Comparison of ENCODE assay signal across 30 cellular contexts in genomic region chr6:133805876-133806275, GRCh38.
A peak's percentile ranks its signal among the peaks of the same experiment; 100 is the strongest.
DNase-seq lines count a peak whose midpoint lies in the region; ATAC-seq, FAIRE-seq and TF ChIP-seq lines count a peak whose summit lies in the region.
"Had no signal": no experiment of that assay in that cellular context is flagged by ENCODE, and none has a peak within 500 bp of the region (broad histone marks: within the 10 kb centered on the region; RNA-seq: fewer than 3 reads in every experiment).

No MANE protein-coding gene starts in this region.

- H3K27ac Mint-ChIP-seq in stimulated activated effector memory CD8-positive, alpha-beta T cell treated with anti-CD3 and anti-CD28 coated beads, Interleukin-12 subunit alpha, Interleukin-12 subunit beta, amount 100 ng/mL, for 72 hours = no peak overlapping the region
- H3K27ac Mint-ChIP-seq: activated naive CD8-positive, alpha-beta T cell treated with anti-CD3 and anti-CD28 coated beads, Interleukin-2, amount 50 U/mL, for 24 hours; CD8-positive, alpha-beta T cell; neural progenitor cell; type B pancreatic cell had no signal

- ATAC-seq in Right ventricle myocardium inferior (peak; percentile 43), HG02759 (IDR thresholded peaks at IDR 0.05; ENCODE audit: unreplicated experiment) (peak; percentile 61), HG03565 (IDR thresholded peaks at IDR 0.05; ENCODE audit: unreplicated experiment) (peak; percentile 64)
- peak; percentile 34 for ATAC-seq in stimulated activated effector memory CD8-positive, alpha-beta T cell treated with anti-CD3 and anti-CD28 coated beads, Interleukin-12 subunit alpha, Interleukin-12 subunit beta, amount 100 ng/mL, for 72 hours
- ATAC-seq: activated naive CD8-positive, alpha-beta T cell treated with anti-CD3 and anti-CD28 coated beads, Interleukin-2, amount 50 U/mL, for 24 hours; CD8-positive, alpha-beta T cell had no signal

- no peaks in the 10 kb centered on the region for H3K9me3 Mint-ChIP-seq in stimulated activated effector memory CD8-positive, alpha-beta T cell treated with anti-CD3 and anti-CD28 coated beads, Interleukin-12 subunit alpha, Interleukin-12 subunit beta, amount 100 ng/mL, for 72 hours
- H3K9me3 Mint-ChIP-seq: activated naive CD8-positive, alpha-beta T cell treated with anti-CD3 and anti-CD28 coated beads, Interleukin-2, amount 50 U/mL, for 24 hours; type B pancreatic cell had no signal

- 78 to 82% methylated on average over 2 of the region's 2 CpGs for WGBS in lower leg skin, 2 donors

- intact Hi-C loops in Right ventricle myocardium inferior (cut with DNase I) = no loop called here
- intact Hi-C loops in cardiac septum (cut with DNase I) = no loop called here
- intact Hi-C loops in lower leg skin (cut with DNase I; ENCODE audit: low total_unique reads) = no loop called here

- TF ChIP-seq CTCF in D721Med (IDR thresholded peaks at IDR 0.05; ENCODE audit: insufficient read depth, missing control alignments) (no peak), lower leg skin (IDR thresholded peaks at IDR 0.05) (no peak)

- H3K4me1 Mint-ChIP-seq in stimulated activated effector memory CD8-positive, alpha-beta T cell treated with anti-CD3 and anti-CD28 coated beads, Interleukin-12 subunit alpha, Interleukin-12 subunit beta, amount 100 ng/mL, for 72 hours = no peaks in the 10 kb centered on the region
- H3K4me1 Mint-ChIP-seq: activated naive CD8-positive, alpha-beta T cell treated with anti-CD3 and anti-CD28 coated beads, Interleukin-2, amount 50 U/mL, for 24 hours; neural progenitor cell had no signal

- FAIRE-seq in D721Med (lab: Jason Lieb, UNC) = no peak
- FAIRE-seq: endothelial cell of umbilical vein, GM18507, keratinocyte, RCC 7860 had no signal

- H3K36me3 Mint-ChIP-seq in stimulated activated effector memory CD8-positive, alpha-beta T cell treated with anti-CD3 and anti-CD28 coated beads, Interleukin-12 subunit alpha, Interleukin-12 subunit beta, amount 100 ng/mL, for 72 hours = no peaks in the 10 kb centered on the region
- H3K36me3 Mint-ChIP-seq: CD8-positive, alpha-beta T cell; neural progenitor cell; type B pancreatic cell had no signal

- no peak for TF ChIP-seq POLR2A in lower leg skin (IDR thresholded peaks at IDR 0.05)

- no peak overlapping the region for H3K4me3 Mint-ChIP-seq in stimulated activated effector memory CD8-positive, alpha-beta T cell treated with anti-CD3 and anti-CD28 coated beads, Interleukin-12 subunit alpha, Interleukin-12 subunit beta, amount 100 ng/mL, for 72 hours
- H3K4me3 Mint-ChIP-seq: activated naive CD8-positive, alpha-beta T cell treated with anti-CD3 and anti-CD28 coated beads, Interleukin-2, amount 50 U/mL, for 24 hours; CD8-positive, alpha-beta T cell; neural progenitor cell; type B pancreatic cell had no signal

- DNase-seq in Right ventricle myocardium inferior (ENCODE audit: missing footprints) (no peak), cardiac septum (ENCODE audit: low spot score) (no peak), D721Med (ENCODE audit: insufficient read length, low spot score) (no peak), lower leg skin (ENCODE audit: low spot score in 2 of 2) (no peak), NCI-H1694 treated with DMSO at 0.1 percent for 48 hours (lab: John Stamatoyannopoulos, UW) (no peak)
- DNase-seq in stimulated activated effector memory CD8-positive, alpha-beta T cell treated with anti-CD3 and anti-CD28 coated beads, Interleukin-12 subunit alpha, Interleukin-12 subunit beta, amount 100 ng/mL, for 72 hours (ENCODE audit: low spot score in 2 of 2) = no peak
- DNase-seq: activated CD4-positive, alpha-beta T cell treated with anti-CD3 and anti-CD28 coated beads for 1 hour; activated gamma-delta T cell; activated naive CD8-positive, alpha-beta T cell treated with anti-CD3 and anti-CD28 coated beads, Interleukin-2, amount 50 U/mL, for 24 hours; activated T-cell treated with anti-CD3 and anti-CD28 coated beads, Interleukin-2, amount 50 U/mL, for 1 hour; CD8-positive, alpha-beta T cell; cerebellar nuclear complex; dorsolateral prefrontal cortex; GDM1; GOT3; mammary epithelial cell; MG63; NCI-H1436 treated with DMSO at 0.1 percent for 48 hours; NCI-H524; posterior cingulate gyrus; T-helper 1 cell had no signal

- H3K4me3 ChIP-seq in lower leg skin (ENCODE audit: low read depth, poor library complexity, severe bottlenecking) = no peak overlapping the region
- H3K4me3 ChIP-seq: dorsolateral prefrontal cortex, MG63, neural progenitor cell, SJSA1 had no signal
